ENCODE assay signal across 30 cellular contexts in the genomic region with DNA sequence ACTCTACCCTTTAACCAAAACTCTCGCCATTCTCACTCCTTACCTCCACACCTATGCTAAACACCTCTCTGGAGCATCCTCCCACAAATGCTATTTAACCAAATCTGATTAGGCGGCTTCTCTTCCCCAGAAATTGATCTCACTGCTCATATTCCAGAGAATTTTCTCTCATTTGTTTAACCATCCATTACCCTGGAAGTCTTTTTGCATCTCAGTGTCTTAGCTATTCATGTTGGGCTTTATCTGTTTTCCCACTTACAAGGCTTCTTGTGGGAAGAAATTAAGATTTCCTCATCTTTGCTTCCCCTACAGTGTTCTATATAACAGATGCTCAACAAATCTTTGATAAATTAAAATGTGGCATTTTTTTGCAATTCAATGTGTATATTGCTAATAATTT.
"Had no signal": no experiment of that assay in that cellular context is flagged by ENCODE, and none has a peak within 500 bp of the region (broad histone marks: within the 10 kb centered on the region; RNA-seq: fewer than 3 reads in every experiment).

No MANE protein-coding gene starts in this region.

- H3K27me3 ChIP-seq: brain microvascular endothelial cell, dorsolateral prefrontal cortex, heart left ventricle had no signal

- H3K9me3 Mint-ChIP-seq: activated CD4-positive, alpha-beta memory T cell treated with anti-CD3 and anti-CD28 coated beads for 36 hours; activated CD4-positive, alpha-beta T cell treated with anti-CD3 and anti-CD28 coated beads, Interleukin-2, amount 10 ng/mL, durations not matched to agents 24 days and 14 days; activated T-cell treated with anti-CD3 and anti-CD28 coated beads, Interleukin-2, amount 50 U/mL, for 4 hours; activated T-helper 17 cell treated with anti-CD3 and anti-CD28 coated beads, Interleukin-2, amount 50 U/mL, for 72 hours; central memory CD8-positive, alpha-beta T cell; dendritic cell treated with granulocyte-macrophage colony-stimulating factor and Interleukin-4, amounts not matched to agents 40 ng/mL and 50 ng/mL, for 4 days; endodermal cell; T-helper 2 cell treated with Interferon-gamma antibody and Interleukin-4, amounts not matched to agents 5 μg/mL and 100 μg/mL, for 36 hours had no signal

- DNase-seq: activated CD4-positive, alpha-beta memory T cell treated with anti-CD3 and anti-CD28 coated beads for 36 hours; activated CD4-positive, alpha-beta T cell treated with anti-CD3 and anti-CD28 coated beads for 36 hours; activated CD4-positive, alpha-beta T cell treated with anti-CD3 and anti-CD28 coated beads, Interleukin-2, amount 10 ng/mL, durations not matched to agents 24 days and 14 days; activated CD4-positive, CD25-positive, alpha-beta regulatory T cell; activated CD4-positive, CD25-positive, alpha-beta regulatory T cell treated with anti-CD3 and anti-CD28 coated beads, Interleukin-2, amount 50 U/mL, for 72 hours; activated CD8-positive, alpha-beta memory T cell treated with anti-CD3 and anti-CD28 coated beads for 24 hours; activated effector memory CD4-positive, alpha-beta T cell treated with Interleukin-2 at 50 U/mL for 16 hours; activated gamma-delta T cell treated with Interleukin-2 at 50 U/mL for 16 hours; activated naive CD4-positive, alpha-beta T cell treated with anti-CD3 and anti-CD28 coated beads, Interleukin-2, amount 50 U/mL, for 16 hours; activated naive CD4-positive, alpha-beta T cell treated with Interleukin-2 at 50 U/mL for 16 hours; activated T-cell treated with anti-CD3 and anti-CD28 coated beads, Interleukin-2, amount 50 U/mL, for 4 hours; amniotic stem cell; anterior cingulate cortex; brain microvascular endothelial cell; dorsolateral prefrontal cortex; effector memory CD4-positive, alpha-beta T cell; endodermal cell; foreskin fibroblast; glutamatergic neuron; heart left ventricle; T-helper 17 cell; T1000; WERI-Rb-1 had no signal

- H3K4me1 Mint-ChIP-seq: activated T-helper 17 cell treated with anti-CD3 and anti-CD28 coated beads, Interleukin-2, amount 50 U/mL, for 72 hours had no signal

- H3K36me3 ChIP-seq: WERI-Rb-1 had no signal

- H3K27me3 Mint-ChIP-seq: activated CD4-positive, alpha-beta memory T cell treated with anti-CD3 and anti-CD28 coated beads for 36 hours; activated CD4-positive, alpha-beta T cell treated with anti-CD3 and anti-CD28 coated beads for 36 hours; activated CD4-positive, alpha-beta T cell treated with anti-CD3 and anti-CD28 coated beads, Interleukin-2, amount 10 ng/mL, durations not matched to agents 24 days and 14 days; activated naive CD8-positive, alpha-beta T cell; activated T-helper 17 cell treated with anti-CD3 and anti-CD28 coated beads, Interleukin-2, amount 50 U/mL, for 72 hours; central memory CD8-positive, alpha-beta T cell; T-helper 17 cell had no signal

- H3K27ac Mint-ChIP-seq: activated CD4-positive, alpha-beta memory T cell treated with anti-CD3 and anti-CD28 coated beads for 36 hours; activated CD4-positive, alpha-beta T cell treated with anti-CD3 and anti-CD28 coated beads for 36 hours; activated CD4-positive, alpha-beta T cell treated with anti-CD3 and anti-CD28 coated beads, Interleukin-2, amount 10 ng/mL, durations not matched to agents 24 days and 14 days; activated naive CD8-positive, alpha-beta T cell; activated T-helper 17 cell treated with anti-CD3 and anti-CD28 coated beads, Interleukin-2, amount 50 U/mL, for 72 hours; dendritic cell treated with granulocyte-macrophage colony-stimulating factor and Interleukin-4, amounts not matched to agents 40 ng/mL and 50 ng/mL, for 4 days; endodermal cell; T-helper 17 cell; T-helper 2 cell treated with Interferon-gamma antibody and Interleukin-4, amounts not matched to agents 5 μg/mL and 100 μg/mL, for 36 hours had no signal

- ATAC-seq: activated CD4-positive, alpha-beta T cell treated with anti-CD3 and anti-CD28 coated beads for 36 hours; activated T-cell treated with anti-CD3 and anti-CD28 coated beads, Interleukin-2, amount 50 U/mL, for 4 hours; activated T-helper 17 cell treated with anti-CD3 and anti-CD28 coated beads, Interleukin-2, amount 50 U/mL, for 72 hours; esophagus mucosa; heart left ventricle; T-helper 17 cell had no signal

- H3K27ac ChIP-seq: brain microvascular endothelial cell, coronary artery, dorsolateral prefrontal cortex, heart left ventricle, WERI-Rb-1 had no signal

- H3K9me3 ChIP-seq: heart left ventricle had no signal

- H3K4me3 ChIP-seq: coronary artery, dorsolateral prefrontal cortex, heart left ventricle had no signal

- H3K4me3 Mint-ChIP-seq: activated CD4-positive, alpha-beta memory T cell treated with anti-CD3 and anti-CD28 coated beads for 36 hours; activated CD4-positive, alpha-beta T cell treated with anti-CD3 and anti-CD28 coated beads for 36 hours; activated CD4-positive, alpha-beta T cell treated with anti-CD3 and anti-CD28 coated beads, Interleukin-2, amount 10 ng/mL, durations not matched to agents 24 days and 14 days; activated naive CD8-positive, alpha-beta T cell; activated T-cell treated with anti-CD3 and anti-CD28 coated beads, Interleukin-2, amount 50 U/mL, for 4 hours; activated T-helper 17 cell treated with anti-CD3 and anti-CD28 coated beads, Interleukin-2, amount 50 U/mL, for 72 hours; central memory CD8-positive, alpha-beta T cell; dendritic cell treated with granulocyte-macrophage colony-stimulating factor and Interleukin-4, amounts not matched to agents 40 ng/mL and 50 ng/mL, for 4 days; endodermal cell; T-helper 17 cell; T-helper 2 cell treated with Interferon-gamma antibody and Interleukin-4, amounts not matched to agents 5 μg/mL and 100 μg/mL, for 36 hours had no signal
